Comparison of ENCODE assay signal across 20 cellular contexts in genomic region chr21:15023782-15024181, GRCh38. TPM values are rescaled to one million over a fixed set of nuclear protein-coding genes. Genes with fewer than 3 reads are reported as not detected.
DNase-seq lines count a peak whose midpoint lies in the region; ATAC-seq lines count a peak whose summit lies in the region.
"Had no signal": no experiment of that assay in that cellular context is flagged by ENCODE, and none has a peak within 500 bp of the region (broad histone marks: within the 10 kb centered on the region; RNA-seq: fewer than 3 reads in every experiment).

No MANE protein-coding gene starts in this region.

- no peak overlapping the region for H3K9ac ChIP-seq in skeletal muscle satellite cell (ENCODE audit: low read depth, low read length)

- DNase-seq in EL (peak; percentile 53), NCI-H460 (ENCODE audit: extremely low read depth, low read depth) (peak; percentile 54), dedifferentiated amniotic fluid mesenchymal stem cell (ENCODE audit: extremely low spot score) (peak; percentile 51), NCI-H510A treated with DMSO at 0.1 percent for 48 hours (lab: John Stamatoyannopoulos, UW) (no peak)
- no peak for DNase-seq in naive thymus-derived CD8-positive, alpha-beta T cell
- no peak for DNase-seq in activated T-cell treated with anti-CD3 and anti-CD28 coated beads, Interleukin-2, amount 50 U/mL, for 72 hours
- DNase-seq: BE2C; CD4-positive, alpha-beta T cell; KG1; NCI-H1048; NCI-H1694; NCI-H2107; NCI-H2227 treated with DMSO at 0.1 percent for 48 hours; NCI-H69; NK-92 treated with Interleukin-12 subunit alpha and Interleukin-12 subunit beta, amount 100 ng/mL, for 24 hours; OCI-M1; RPMI8226; SIG-M5 had no signal

- POLR2A ChIA-PET in naive thymus-derived CD8-positive, alpha-beta T cell (lab: Charles Lee) = no interaction called here

- no peaks in the 10 kb centered on the region for H3K9me3 ChIP-seq in skeletal muscle satellite cell (replicated peaks; ENCODE audit: low read length)
- H3K9me3 ChIP-seq: BE2C had no signal

- H3K27me3 ChIP-seq in skeletal muscle satellite cell (ENCODE audit: control insufficient read depth, insufficient read depth, low read length) = no peaks in the 10 kb centered on the region
- H3K27me3 ChIP-seq: BE2C had no signal

- H3K27ac Mint-ChIP-seq in naive thymus-derived CD8-positive, alpha-beta T cell = no peak overlapping the region
- H3K27ac Mint-ChIP-seq in activated T-cell treated with anti-CD3 and anti-CD28 coated beads, Interleukin-2, amount 50 U/mL, for 72 hours = no peak overlapping the region
- H3K27ac Mint-ChIP-seq: CD4-positive, alpha-beta T cell had no signal

- H3K36me3 Mint-ChIP-seq in naive thymus-derived CD8-positive, alpha-beta T cell = peaks cover 7 to 10% (median 7%) of the 10 kb centered on the region in 3 donors
- no peaks in the 10 kb centered on the region for H3K36me3 Mint-ChIP-seq in activated T-cell treated with anti-CD3 and anti-CD28 coated beads, Interleukin-2, amount 50 U/mL, for 72 hours (ENCODE audit: insufficient read depth in 2 of 2)

- H3K4me2 ChIP-seq in skeletal muscle satellite cell (ENCODE audit: low read length) = peak overlapping the region; percentile 12

- peaks cover 11 to 50% (median 48%) of the 10 kb centered on the region in 4 donors for H3K4me1 Mint-ChIP-seq in naive thymus-derived CD8-positive, alpha-beta T cell
- peaks cover 16% of the 10 kb centered on the region for H3K4me1 Mint-ChIP-seq in activated T-cell treated with anti-CD3 and anti-CD28 coated beads, Interleukin-2, amount 50 U/mL, for 72 hours (ENCODE audit: low read depth)

- H3K4me3 Mint-ChIP-seq in naive thymus-derived CD8-positive, alpha-beta T cell = no peak overlapping the region
- H3K4me3 Mint-ChIP-seq in activated T-cell treated with anti-CD3 and anti-CD28 coated beads, Interleukin-2, amount 50 U/mL, for 72 hours = no peak overlapping the region
- H3K4me3 Mint-ChIP-seq: CD4-positive, alpha-beta T cell had no signal

- H3K4me3 ChIP-seq in skeletal muscle satellite cell (ENCODE audit: low read length) = no peak overlapping the region

- no peaks in the 10 kb centered on the region for H3K27me3 Mint-ChIP-seq in naive thymus-derived CD8-positive, alpha-beta T cell
- H3K27me3 Mint-ChIP-seq in activated T-cell treated with anti-CD3 and anti-CD28 coated beads, Interleukin-2, amount 50 U/mL, for 72 hours (ENCODE audit: low read depth) = no peaks in the 10 kb centered on the region
- H3K27me3 Mint-ChIP-seq: CD4-positive, alpha-beta T cell had no signal

- peaks cover 8% of the 10 kb centered on the region for H3K4me1 ChIP-seq in skeletal muscle satellite cell (ENCODE audit: control insufficient read depth, insufficient read depth, low read length)
- H3K4me1 ChIP-seq: BE2C had no signal

- H3K9me3 Mint-ChIP-seq in naive thymus-derived CD8-positive, alpha-beta T cell = peaks cover 0 to 5% (median 0%) of the 10 kb centered on the region in 9 donors
- peaks cover 0 to 2% of the 10 kb centered on the region in 2 donors for H3K9me3 Mint-ChIP-seq in activated T-cell treated with anti-CD3 and anti-CD28 coated beads, Interleukin-2, amount 50 U/mL, for 72 hours

- no peak for ATAC-seq in naive thymus-derived CD8-positive, alpha-beta T cell
- ATAC-seq in activated T-cell treated with anti-CD3 and anti-CD28 coated beads, Interleukin-2, amount 50 U/mL, for 72 hours (replicated peaks in 1 of 2) = no peak
- no peak for ATAC-seq in GM18519 (IDR thresholded peaks at IDR 0.05; ENCODE audit: low FRiP score, unreplicated experiment)

- H3K36me3 ChIP-seq in skeletal muscle satellite cell (ENCODE audit: insufficient read depth, low read length) = no peaks in the 10 kb centered on the region
- H3K36me3 ChIP-seq: BE2C had no signal

RNA-seq across cellular contexts. Expression of gene NRIP1, which starts 41.0 kb away (rescaled TPM):
- total RNA-seq in NCI-H460 (2014; rRNA removed; shearing (Covaris generic)) = 15.3 and 17.0 TPM in 2 replicates
- 7.5 and 9.4 TPM in 2 replicates for polyA plus RNA-seq in NCI-H460 (2014; cell fraction: nucleus; rRNA removed)
- 36.0 and 49.2 TPM in 2 replicates for total RNA-seq in skeletal muscle satellite cell (2012; rRNA removed)
- total RNA-seq in naive thymus-derived CD8-positive, alpha-beta T cell = 10 to 100 TPM; 45.9 to 51.3 TPM
- 10 to 100 TPM; 26.6 to 38.8 (median 34.1) TPM for polyA plus RNA-seq in naive thymus-derived CD8-positive, alpha-beta T cell
- 10 to 100 TPM; 14.1 to 18.1 TPM for total RNA-seq in activated T-cell treated with anti-CD3 and anti-CD28 coated beads, Interleukin-2, amount 50 U/mL, for 72 hours

Comparison
In these comparisons a context has a peak if more than half of its experiments do, and no peak if none do; other contexts are left out.
1. DNase-seq: peak in EL (single experiment), NCI-H460 (single experiment) and dedifferentiated amniotic fluid mesenchymal stem cell (single experiment); none in naive thymus-derived CD8-positive, alpha-beta T cell (0 of 10), activated T-cell treated with anti-CD3 and anti-CD28 coated beads, Interleukin-2, amount 50 U/mL, for 72 hours (0 of 2) and NCI-H510A treated with DMSO at 0.1 percent for 48 hours (single experiment).